Comparison of ENCODE assay signal across 8 cellular contexts in genomic region chr2:144516981-144517824, GRCh38. TPM values are rescaled to one million over a fixed set of nuclear protein-coding genes. Genes with fewer than 3 reads are reported as not detected.
DNase-seq lines count a peak whose midpoint lies in the region; ATAC-seq, FAIRE-seq and TF ChIP-seq lines count a peak whose summit lies in the region.

No MANE protein-coding gene starts in this region.

- CTCF ChIA-PET in MCF 10A (lab: Yijun Ruan, JAX) = no interaction called here

- no peak overlapping the region for H3K4me3 Mint-ChIP-seq in MCF 10A (ENCODE audit: unreplicated experiment)

- no peaks in the 10 kb centered on the region for H3K27me3 Mint-ChIP-seq in MCF 10A (ENCODE audit: insufficient read depth, unreplicated experiment)

- H3K9me3 Mint-ChIP-seq in MCF 10A (ENCODE audit: unreplicated experiment) = no peaks in the 10 kb centered on the region

- H3K27ac ChIP-seq in SK-N-MC (peak overlapping the region; percentile 99), small intestine (ENCODE audit: low read depth in 1 of 2, low read length in 1 of 2) (peak overlapping the region; percentile 74 to 99)

- H3K9me3 ChIP-seq in SK-N-MC (ENCODE audit: low read depth, low read length) = no peaks in the 10 kb centered on the region
- no peaks in the 10 kb centered on the region for H3K9me3 ChIP-seq in small intestine (ENCODE audit: control insufficient read depth, low read depth)

- ATAC-seq in GM19452 (IDR thresholded peaks at IDR 0.05; ENCODE audit: unreplicated experiment) (peak; percentile 45), HG03460 (IDR thresholded peaks at IDR 0.05; ENCODE audit: unreplicated experiment) (peak; percentile 52)

- peak overlapping the region; percentile 96 for H3K9ac ChIP-seq in SK-N-MC (ENCODE audit: insufficient read length)

- POLR2A ChIA-PET in MCF 10A (lab: Yijun Ruan, JAX) = interaction anchor here (0.6 to 1.2 kb wide), 4 partner anchors 13 to 1776 kb away, joined by 3 to 6 read pairs (median 4); no protein-coding TSS in a partner anchor

- H3K36me3 Mint-ChIP-seq in MCF 10A (ENCODE audit: insufficient read depth, unreplicated experiment) = peaks cover 14% of the 10 kb centered on the region

- H3K27ac Mint-ChIP-seq in MCF 10A (ENCODE audit: low read depth, unreplicated experiment) = no peak overlapping the region

- H3K4me1 ChIP-seq in small intestine (ENCODE audit: control insufficient read depth in 2 of 2, insufficient read depth in 1 of 2, low read depth in 1 of 2, low read length in 1 of 2) = no peaks in the 10 kb centered on the region

- no peak for FAIRE-seq in small intestine (lab: Jason Lieb, UNC)

- peaks cover 31% of the 10 kb centered on the region for H3K4me1 Mint-ChIP-seq in MCF 10A (ENCODE audit: insufficient read depth, unreplicated experiment)

- intact Hi-C loops in MCF 10A (cut with micrococcal nuclease) = loop anchor here (1.0 to 10.0 kb wide), 11 partner anchors 36 to 1235 kb away; a partner anchor contains a TSS

- 0 to 2% (median 1%) methylated on average over 70 to 83 of the region's 83 CpGs for WGBS in small intestine, 3 donors

- peak; percentile 61 for DNase-seq in D341Med (ENCODE audit: low spot score)
- DNase-seq in SK-N-MC (ENCODE audit: low read depth, low spot score) = no peak
- peak; percentile 82 for DNase-seq in MCF 10A (ENCODE audit: unreplicated experiment)
- peak; percentile 83 for DNase-seq in islet precursor cell
- peak; percentile 17 for DNase-seq in small intestine
- no peak for DNase-seq in NCI-H1092 treated with DMSO at 0.1 percent for 48 hours (lab: John Stamatoyannopoulos, UW)

- H3K4me3 ChIP-seq in SK-N-MC = peak overlapping the region; percentile 92
- peak overlapping the region; percentile 65 to 71 for H3K4me3 ChIP-seq in small intestine (ENCODE audit: low read depth in 1 of 2, low read length in 2 of 2)

- BruUV-seq in MCF 10A (replicated peaks; lab: Mats Ljungman, UMichigan) = no TSS peak

- H3K36me3 ChIP-seq in SK-N-MC (ENCODE audit: insufficient read depth, low read length) (peaks cover 44% of the 10 kb centered on the region), small intestine (ENCODE audit: control insufficient read depth in 2 of 2, insufficient read depth in 2 of 2, low read length in 2 of 2) (no peaks in the 10 kb centered on the region)

- peaks cover 3 to 4% of the 10 kb centered on the region in 2 donors for H3K27me3 ChIP-seq in small intestine (ENCODE audit: control insufficient read depth in 2 of 2, insufficient read depth in 2 of 2, low read length in 2 of 2)

- no peak for TF ChIP-seq CTCF in MCF 10A (IDR thresholded peaks at IDR 0.05; ENCODE audit: unreplicated experiment)

RNA-seq across cellular contexts. Expression of gene ZEB2, which starts 2.7 kb away (rescaled TPM):
- total RNA-seq in MCF 10A (2022) = 28.2 and 39.9 TPM in 2 replicates
- 10 to 100 TPM in 2 of 3 donors, 1 to 10 TPM in 1; 2.0 to 18.5 (median 12.2) TPM for polyA plus RNA-seq in small intestine

Comparison
In these comparisons a context has a peak if more than half of its experiments do, and no peak if none do; other contexts are left out.
1. DNase-seq: peak in D341Med (single experiment), MCF 10A (single experiment), islet precursor cell (single experiment) and small intestine (single experiment); none in SK-N-MC (single experiment) and NCI-H1092 treated with DMSO at 0.1 percent for 48 hours (single experiment).